In genomic region chr2:217951091-217951490, GRCh38 we compare ENCODE assay signal across 16 cellular contexts. TPM values are rescaled to one million over a fixed set of nuclear protein-coding genes. Genes with fewer than 3 reads are reported as not detected.
DNase-seq lines count a peak whose midpoint lies in the region; ATAC-seq and TF ChIP-seq lines count a peak whose summit lies in the region.
"Had no signal": no experiment of that assay in that cellular context is flagged by ENCODE, and none has a peak within 500 bp of the region (broad histone marks: within the 10 kb centered on the region; RNA-seq: fewer than 3 reads in every experiment).

No MANE protein-coding gene starts in this region.

- no peak for ATAC-seq in natural killer cell treated with Interleukin-12 subunit alpha and Interleukin-12 subunit beta and Interleukin-15 and Interleukin-18, amount 100 ng/mL, for 72 hours
- ATAC-seq: activated T-helper 17 cell treated with anti-CD3 and anti-CD28 coated beads, Interleukin-2, amount 50 U/mL, for 72 hours had no signal

- H3K27ac Mint-ChIP-seq in HFFc6: peak overlapping the region; percentile 3
- peak overlapping the region; percentile 26 for H3K27ac Mint-ChIP-seq in neural progenitor cell
- H3K27ac Mint-ChIP-seq in natural killer cell treated with Interleukin-12 subunit alpha and Interleukin-12 subunit beta and Interleukin-15 and Interleukin-18, amount 100 ng/mL, for 72 hours: no peak overlapping the region
- H3K27ac Mint-ChIP-seq: activated T-helper 17 cell treated with anti-CD3 and anti-CD28 coated beads, Interleukin-2, amount 50 U/mL, for 72 hours; WTC11 had no signal

- H4K20me1 ChIP-seq in neural progenitor cell (ENCODE audit: low read depth): no peaks in the 10 kb centered on the region

- H3K4me3 Mint-ChIP-seq in HFFc6 (no peak overlapping the region), neural progenitor cell (no peak overlapping the region)
- no peak overlapping the region for H3K4me3 Mint-ChIP-seq in natural killer cell treated with Interleukin-12 subunit alpha and Interleukin-12 subunit beta and Interleukin-15 and Interleukin-18, amount 100 ng/mL, for 72 hours
- H3K4me3 Mint-ChIP-seq: activated T-helper 17 cell treated with anti-CD3 and anti-CD28 coated beads, Interleukin-2, amount 50 U/mL, for 72 hours; WTC11 had no signal

- H3K36me3 ChIP-seq in neural progenitor cell: no peaks in the 10 kb centered on the region
- no peaks in the 10 kb centered on the region for H3K36me3 ChIP-seq in tibial nerve
- H3K36me3 ChIP-seq: ovary had no signal

- H3K4me1 ChIP-seq in neural progenitor cell: peaks cover 3% of the 10 kb centered on the region
- peaks cover 4 to 96% (median 63%) of the 10 kb centered on the region in 4 donors for H3K4me1 ChIP-seq in tibial nerve

- H3K9me3 ChIP-seq in neural progenitor cell (ENCODE audit: low read depth): no peaks in the 10 kb centered on the region
- no peaks in the 10 kb centered on the region for H3K9me3 ChIP-seq in tibial nerve
- H3K9me3 ChIP-seq: ovary had no signal

- H3K9ac ChIP-seq in neural progenitor cell: no peak overlapping the region

- no peaks in the 10 kb centered on the region; the same call in none of the 2 replicates for H3K27me3 Mint-ChIP-seq in HFFc6 (ENCODE audit: insufficient read depth)
- peaks cover 4% of the 10 kb centered on the region for H3K27me3 Mint-ChIP-seq in neural progenitor cell (ENCODE audit: insufficient read depth, low read depth)
- peaks cover 7 to 27% of the 10 kb centered on the region in 2 donors for H3K27me3 Mint-ChIP-seq in natural killer cell treated with Interleukin-12 subunit alpha and Interleukin-12 subunit beta and Interleukin-15 and Interleukin-18, amount 100 ng/mL, for 72 hours

- no peak overlapping the region for H3K4me2 ChIP-seq in neural progenitor cell

- no peak for TF ChIP-seq CTCF in HFFc6 (IDR thresholded peaks at IDR 0.05)
- TF ChIP-seq CTCF in epithelial cell of esophagus (IDR thresholded peaks at IDR 0.05; ENCODE audit: insufficient read depth, low read depth, low read length, missing control alignments): no peak
- no peak for TF ChIP-seq CTCF in neural progenitor cell (IDR thresholded peaks at IDR 0.05)
- TF ChIP-seq CTCF in tibial nerve (IDR thresholded peaks at IDR 0.05): no peak

- TF ChIP-seq POLR2A in tibial nerve (IDR thresholded peaks at IDR 0.05): no peak

- H3K79me2 ChIP-seq in neural progenitor cell (ENCODE audit: low read depth): no peaks in the 10 kb centered on the region

- 0 out of 2 replicates have a peak, but pooled peaks cover 7% of the 10 kb centered on the region for H3K36me3 Mint-ChIP-seq in HFFc6 (ENCODE audit: low read depth)
- H3K36me3 Mint-ChIP-seq in neural progenitor cell: no peaks in the 10 kb centered on the region
- no peaks in the 10 kb centered on the region for H3K36me3 Mint-ChIP-seq in natural killer cell treated with Interleukin-12 subunit alpha and Interleukin-12 subunit beta and Interleukin-15 and Interleukin-18, amount 100 ng/mL, for 72 hours
- H3K36me3 Mint-ChIP-seq: WTC11 had no signal

- no peak overlapping the region for H3K27ac ChIP-seq in neural progenitor cell
- peak overlapping the region; percentile 3 to 93 (median 60) for H3K27ac ChIP-seq in tibial nerve

- DNase-seq in HFFc6 (no peak), epithelial cell of esophagus (ENCODE audit: low read depth) (peak; percentile 32), neural progenitor cell (ENCODE audit: low spot score) (no peak), tibial nerve (ENCODE audit: low spot score in 2 of 2) (no peak), COLO668 (lab: John Stamatoyannopoulos, UW; ENCODE audit: unreplicated experiment) (no peak)
- DNase-seq in activated CD4-positive, alpha-beta T cell treated with anti-CD3 and anti-CD28 coated beads for 48 hours: no peak
- DNase-seq in natural killer cell treated with Interleukin-12 subunit alpha and Interleukin-12 subunit beta and Interleukin-15 and Interleukin-18, amount 100 ng/mL, for 72 hours (ENCODE audit: low spot score): no peak
- DNase-seq: DMS79; midbrain; NCI-H146; NCI-H345; stimulated activated naive CD4-positive, alpha-beta T cell; T-helper 1 cell had no signal

- no peak for TF ChIP-seq EP300 in tibial nerve (IDR thresholded peaks at IDR 0.05)

- H3K27me3 ChIP-seq in neural progenitor cell (no peaks in the 10 kb centered on the region), tibial nerve (no peaks in the 10 kb centered on the region)
- H3K27me3 ChIP-seq: ovary had no signal

- WGBS in tibial nerve, 2 donors: 58 to 62% methylated on average over 4 of the region's 4 CpGs

- H3K4me3 ChIP-seq in epithelial cell of esophagus (ENCODE audit: low read length): no peak overlapping the region
- no peak overlapping the region for H3K4me3 ChIP-seq in neural progenitor cell
- H3K4me3 ChIP-seq in tibial nerve: no peak overlapping the region
- H3K4me3 ChIP-seq: ovary had no signal

- no peaks in the 10 kb centered on the region for H3F3A ChIP-seq in neural progenitor cell (ENCODE audit: low read depth)

- H3K9me3 Mint-ChIP-seq in HFFc6 (no peaks in the 10 kb centered on the region), neural progenitor cell (no peaks in the 10 kb centered on the region)
- H3K9me3 Mint-ChIP-seq in natural killer cell treated with Interleukin-12 subunit alpha and Interleukin-12 subunit beta and Interleukin-15 and Interleukin-18, amount 100 ng/mL, for 72 hours: no peaks in the 10 kb centered on the region
- H3K9me3 Mint-ChIP-seq: activated T-helper 17 cell treated with anti-CD3 and anti-CD28 coated beads, Interleukin-2, amount 50 U/mL, for 72 hours; WTC11 had no signal

- H3K4me1 Mint-ChIP-seq in HFFc6 (ENCODE audit: low read depth) (peaks cover 44% of the 10 kb centered on the region), neural progenitor cell (peaks cover 18% of the 10 kb centered on the region)
- no peaks in the 10 kb centered on the region for H3K4me1 Mint-ChIP-seq in natural killer cell treated with Interleukin-12 subunit alpha and Interleukin-12 subunit beta and Interleukin-15 and Interleukin-18, amount 100 ng/mL, for 72 hours (ENCODE audit: low read depth in 2 of 2)
- H3K4me1 Mint-ChIP-seq: activated T-helper 17 cell treated with anti-CD3 and anti-CD28 coated beads, Interleukin-2, amount 50 U/mL, for 72 hours had no signal

- no peak overlapping the region for H2AFZ ChIP-seq in neural progenitor cell (replicated peaks)

RNA-seq across cellular contexts. Expression of gene TNS1, which starts 51.7 kb away (rescaled TPM):
- 100 to 1,000 TPM; 113 to 139 (median 126) TPM for total RNA-seq in HFFc6 (2021; fragmentation: NEBNext Ultra II Directional; extraction: Animal tissue kit (Norgen Biotek cat#: 25700))
- 0.24 and 2.3 TPM in 2 replicates for total RNA-seq in neural progenitor cell (ENCODE audit: low replicate concordance)
- 100 to 1,000 TPM; 461 to 648 (median 565) TPM for total RNA-seq in tibial nerve
- total RNA-seq in natural killer cell treated with Interleukin-12 subunit alpha and Interleukin-12 subunit beta and Interleukin-15 and Interleukin-18, amount 100 ng/mL, for 72 hours: 1 to 10 TPM in 1 of 2 donors, under 1 TPM in 1; 0.29 to 2.1 TPM

Comparison
In these comparisons a context has a peak if more than half of its experiments do, and no peak if none do; other contexts are left out.
1. H3K27ac Mint-ChIP-seq: peak in HFFc6 (single experiment) and neural progenitor cell (single experiment); none in natural killer cell treated with Interleukin-12 subunit alpha and Interleukin-12 subunit beta and Interleukin-15 and Interleukin-18, amount 100 ng/mL, for 72 hours (0 of 2).
2. RNA of gene TNS1, which starts 51.7 kb away (total RNA-seq): 461 to 648 TPM in tibial nerve and 113 to 139 TPM in HFFc6; 0.29 to 2.1 TPM in natural killer cell treated with Interleukin-12 subunit alpha and Interleukin-12 subunit beta and Interleukin-15 and Interleukin-18, amount 100 ng/mL, for 72 hours and 0.24 to 2.3 TPM in neural progenitor cell; every median in the first group is over 10 times any median in the second.